ENCODE assay signal across 8 cellular contexts in genomic region chr5:144169904-144170275, GRCh38. TPM values are rescaled to one million over a fixed set of nuclear protein-coding genes. Genes with fewer than 3 reads are reported as not detected.
DNase-seq lines count a peak whose midpoint lies in the region; ATAC-seq and TF ChIP-seq lines count a peak whose summit lies in the region.

No MANE protein-coding gene starts in this region.

- peaks cover 63% of the 10 kb centered on the region for H3K36me3 Mint-ChIP-seq in stimulated activated effector memory CD8-positive, alpha-beta T cell treated with anti-CD3 and anti-CD28 coated beads, Interleukin-12 subunit alpha, Interleukin-12 subunit beta, amount 100 ng/mL, for 72 hours

- no peaks in the 10 kb centered on the region for H4K20me1 ChIP-seq in SK-N-SH (ENCODE audit: insufficient read depth)

- H3K9ac ChIP-seq in SK-N-SH, result peak overlapping the region; percentile 93

- H3K27ac ChIP-seq in SK-N-SH (ENCODE audit: low read depth in 2 of 2, low read length in 1 of 2), result peak overlapping the region; percentile 79 to 84

- no peaks in the 10 kb centered on the region for H3K9me3 Mint-ChIP-seq in stimulated activated effector memory CD8-positive, alpha-beta T cell treated with anti-CD3 and anti-CD28 coated beads, Interleukin-12 subunit alpha, Interleukin-12 subunit beta, amount 100 ng/mL, for 72 hours

- H3K4me3 Mint-ChIP-seq in stimulated activated effector memory CD8-positive, alpha-beta T cell treated with anti-CD3 and anti-CD28 coated beads, Interleukin-12 subunit alpha, Interleukin-12 subunit beta, amount 100 ng/mL, for 72 hours, result peak overlapping the region; percentile 87

- peaks cover 28% of the 10 kb centered on the region for H3K4me1 Mint-ChIP-seq in stimulated activated effector memory CD8-positive, alpha-beta T cell treated with anti-CD3 and anti-CD28 coated beads, Interleukin-12 subunit alpha, Interleukin-12 subunit beta, amount 100 ng/mL, for 72 hours

- H3F3A ChIP-seq in SK-N-SH (replicated peaks; ENCODE audit: insufficient read depth), result peaks cover 8% of the 10 kb centered on the region

- POLR2A ChIA-PET in SK-N-SH (lab: Yijun Ruan, JAX), result interaction anchor here (0.6 kb wide), 1 partner anchor 12 kb away, joined by 3 read pairs; no protein-coding TSS in a partner anchor

- H3K36me3 ChIP-seq in SK-N-SH (replicated peaks in 1 of 2; ENCODE audit: control insufficient read depth in 1 of 2, insufficient read depth in 2 of 2, low read length in 1 of 2), result peaks cover 34 to 43% of the 10 kb centered on the region in 2 experiments

- H3K79me2 ChIP-seq in SK-N-SH (ENCODE audit: insufficient read depth), result peaks cover 50% of the 10 kb centered on the region

- CTCF ChIA-PET in SK-N-SH (lab: Yijun Ruan, JAX), result interaction anchor here (1.2 kb wide), 1 partner anchor 27 kb away, joined by 3 read pairs; no protein-coding TSS in a partner anchor

- DNase-seq in SK-N-SH, result no peak
- DNase-seq in globus pallidus (ENCODE audit: low spot score), result peak; percentile 7
- DNase-seq in stimulated activated effector memory CD8-positive, alpha-beta T cell treated with anti-CD3 and anti-CD28 coated beads, Interleukin-12 subunit alpha, Interleukin-12 subunit beta, amount 100 ng/mL, for 72 hours (ENCODE audit: low spot score in 2 of 2), result no peak
- no peak for DNase-seq in left lobe of liver (ENCODE audit: low spot score)
- no peak for DNase-seq in NCI-H82 (lab: John Stamatoyannopoulos, UW)

- peak overlapping the region; percentile 94 to 97 for H3K4me3 ChIP-seq in SK-N-SH (ENCODE audit: low read depth in 2 of 2, low read length in 1 of 2)

- peaks cover 3 to 11% of the 10 kb centered on the region in 2 experiments; a peak in 2 of 4 replicates for H3K4me1 ChIP-seq in SK-N-SH (ENCODE audit: control insufficient read depth in 1 of 2, insufficient read depth in 2 of 2, low read depth in 1 of 2, low read length in 1 of 2)

- no peaks in the 10 kb centered on the region for H3K9me3 ChIP-seq in SK-N-SH

- peak overlapping the region; percentile 71; the same call in 1 of the 2 replicates for H2AFZ ChIP-seq in SK-N-SH (ENCODE audit: low read depth)

- no peaks in the 10 kb centered on the region for H3K27me3 ChIP-seq in SK-N-SH (ENCODE audit: insufficient read depth)

- TF ChIP-seq EP300 in SK-N-SH (IDR thresholded peaks at IDR 0.05; ENCODE audit: borderline replicate concordance in 1 of 2, low read depth in 1 of 2, low read length in 1 of 2), result no peak

- peak overlapping the region; percentile 96 for H3K27ac Mint-ChIP-seq in stimulated activated effector memory CD8-positive, alpha-beta T cell treated with anti-CD3 and anti-CD28 coated beads, Interleukin-12 subunit alpha, Interleukin-12 subunit beta, amount 100 ng/mL, for 72 hours

- 4% methylated on average over 12 of the region's 12 CpGs for WGBS in SK-N-SH (ENCODE audit: low lambda C conversion rate)

- H3K9me2 ChIP-seq in SK-N-SH, result no peaks in the 10 kb centered on the region

- no peak for TF ChIP-seq RAD21 in SK-N-SH (IDR thresholded peaks at IDR 0.05; ENCODE audit: low read length)

- no peak for TF ChIP-seq CTCF in SK-N-SH (IDR thresholded peaks at IDR 0.05)

- peak; percentile 1 for ATAC-seq in GM21825 (IDR thresholded peaks at IDR 0.05; ENCODE audit: unreplicated experiment)
- no peak for ATAC-seq in stimulated activated effector memory CD8-positive, alpha-beta T cell treated with anti-CD3 and anti-CD28 coated beads, Interleukin-12 subunit alpha, Interleukin-12 subunit beta, amount 100 ng/mL, for 72 hours
- ATAC-seq in GM18873 (IDR thresholded peaks at IDR 0.05; ENCODE audit: low FRiP score, unreplicated experiment), result no peak
- no peak for ATAC-seq in GM21526 (IDR thresholded peaks at IDR 0.05; ENCODE audit: low FRiP score, unreplicated experiment)
- ATAC-seq in left lobe of liver, result no peak

- peak overlapping the region; percentile 81 for H3K4me2 ChIP-seq in SK-N-SH

TF ChIP-seq in SK-N-SH, 30 proteins besides CTCF, POLR2A, EP300 and RAD21:
- TF ChIP-seq POLR2AphosphoS5 (IDR thresholded peaks at IDR 0.05; ENCODE audit: low read depth, low read length) (no peak), MEF2A (IDR thresholded peaks at IDR 0.05; ENCODE audit: borderline replicate concordance, low read depth) (no peak), GABPA (IDR thresholded peaks at IDR 0.05; ENCODE audit: low read depth) (no peak), FOXM1 (IDR thresholded peaks at IDR 0.05; ENCODE audit: low read depth) (no peak), FOSL2 (IDR thresholded peaks at IDR 0.05; ENCODE audit: borderline replicate concordance, low read depth) (no peak), SMC3 (IDR thresholded peaks at IDR 0.05; ENCODE audit: low read depth, low read length) (no peak), ELF1 (IDR thresholded peaks at IDR 0.05) (no peak), JUND (IDR thresholded peaks at IDR 0.05) (no peak), TEAD4 (IDR thresholded peaks at IDR 0.05; ENCODE audit: borderline replicate concordance, insufficient read depth) (no peak)
- TF ChIP-seq, protein P1, sequence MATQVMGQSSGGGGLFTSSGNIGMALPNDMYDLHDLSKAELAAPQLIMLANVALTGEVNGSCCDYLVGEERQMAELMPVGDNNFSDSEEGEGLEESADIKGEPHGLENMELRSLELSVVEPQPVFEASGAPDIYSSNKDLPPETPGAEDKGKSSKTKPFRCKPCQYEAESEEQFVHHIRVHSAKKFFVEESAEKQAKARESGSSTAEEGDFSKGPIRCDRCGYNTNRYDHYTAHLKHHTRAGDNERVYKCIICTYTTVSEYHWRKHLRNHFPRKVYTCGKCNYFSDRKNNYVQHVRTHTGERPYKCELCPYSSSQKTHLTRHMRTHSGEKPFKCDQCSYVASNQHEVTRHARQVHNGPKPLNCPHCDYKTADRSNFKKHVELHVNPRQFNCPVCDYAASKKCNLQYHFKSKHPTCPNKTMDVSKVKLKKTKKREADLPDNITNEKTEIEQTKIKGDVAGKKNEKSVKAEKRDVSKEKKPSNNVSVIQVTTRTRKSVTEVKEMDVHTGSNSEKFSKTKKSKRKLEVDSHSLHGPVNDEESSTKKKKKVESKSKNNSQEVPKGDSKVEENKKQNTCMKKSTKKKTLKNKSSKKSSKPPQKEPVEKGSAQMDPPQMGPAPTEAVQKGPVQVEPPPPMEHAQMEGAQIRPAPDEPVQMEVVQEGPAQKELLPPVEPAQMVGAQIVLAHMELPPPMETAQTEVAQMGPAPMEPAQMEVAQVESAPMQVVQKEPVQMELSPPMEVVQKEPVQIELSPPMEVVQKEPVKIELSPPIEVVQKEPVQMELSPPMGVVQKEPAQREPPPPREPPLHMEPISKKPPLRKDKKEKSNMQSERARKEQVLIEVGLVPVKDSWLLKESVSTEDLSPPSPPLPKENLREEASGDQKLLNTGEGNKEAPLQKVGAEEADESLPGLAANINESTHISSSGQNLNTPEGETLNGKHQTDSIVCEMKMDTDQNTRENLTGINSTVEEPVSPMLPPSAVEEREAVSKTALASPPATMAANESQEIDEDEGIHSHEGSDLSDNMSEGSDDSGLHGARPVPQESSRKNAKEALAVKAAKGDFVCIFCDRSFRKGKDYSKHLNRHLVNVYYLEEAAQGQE (IDR thresholded peaks at IDR 0.05; ENCODE audit: low read depth, low read length), result no peak
- TF ChIP-seq, protein P2, sequence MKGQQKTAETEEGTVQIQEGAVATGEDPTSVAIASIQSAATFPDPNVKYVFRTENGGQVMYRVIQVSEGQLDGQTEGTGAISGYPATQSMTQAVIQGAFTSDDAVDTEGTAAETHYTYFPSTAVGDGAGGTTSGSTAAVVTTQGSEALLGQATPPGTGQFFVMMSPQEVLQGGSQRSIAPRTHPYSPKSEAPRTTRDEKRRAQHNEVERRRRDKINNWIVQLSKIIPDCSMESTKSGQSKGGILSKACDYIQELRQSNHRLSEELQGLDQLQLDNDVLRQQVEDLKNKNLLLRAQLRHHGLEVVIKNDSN (IDR thresholded peaks at IDR 0.05; ENCODE audit: borderline replicate concordance, low read depth), result no peak

RNA-seq across cellular contexts. Expression of gene YIPF5, which starts 0.6 kb away (rescaled TPM):
- 36.2 and 61.1 TPM in 2 replicates for polyA plus RNA-seq in SK-N-SH (2012; rRNA removed)
- 40.3 and 50.0 TPM in 2 replicates for polyA plus RNA-seq in SK-N-SH (2012; cell fraction: cytosol; rRNA removed)
- polyA plus RNA-seq in SK-N-SH (2012; cell fraction: nucleus; rRNA removed), result 14.7 and 32.1 TPM in 2 replicates
- total RNA-seq in left lobe of liver, result 18.0 TPM

RNA-seq across cellular contexts. Expression of gene KCTD16, which starts 0.8 kb away (rescaled TPM):
- 0.03 and 0.08 TPM in 2 replicates for polyA plus RNA-seq in SK-N-SH (2012; rRNA removed)
- polyA plus RNA-seq in SK-N-SH (2012; cell fraction: cytosol; rRNA removed), result 0.05 and 0.08 TPM in 2 replicates
- polyA plus RNA-seq in SK-N-SH (2012; cell fraction: nucleus; rRNA removed), result 0.06 and 0.11 TPM in 2 replicates
- 0.05 TPM for total RNA-seq in left lobe of liver
